Comparison of ENCODE assay signal across 1 cellular context in the genomic region with DNA sequence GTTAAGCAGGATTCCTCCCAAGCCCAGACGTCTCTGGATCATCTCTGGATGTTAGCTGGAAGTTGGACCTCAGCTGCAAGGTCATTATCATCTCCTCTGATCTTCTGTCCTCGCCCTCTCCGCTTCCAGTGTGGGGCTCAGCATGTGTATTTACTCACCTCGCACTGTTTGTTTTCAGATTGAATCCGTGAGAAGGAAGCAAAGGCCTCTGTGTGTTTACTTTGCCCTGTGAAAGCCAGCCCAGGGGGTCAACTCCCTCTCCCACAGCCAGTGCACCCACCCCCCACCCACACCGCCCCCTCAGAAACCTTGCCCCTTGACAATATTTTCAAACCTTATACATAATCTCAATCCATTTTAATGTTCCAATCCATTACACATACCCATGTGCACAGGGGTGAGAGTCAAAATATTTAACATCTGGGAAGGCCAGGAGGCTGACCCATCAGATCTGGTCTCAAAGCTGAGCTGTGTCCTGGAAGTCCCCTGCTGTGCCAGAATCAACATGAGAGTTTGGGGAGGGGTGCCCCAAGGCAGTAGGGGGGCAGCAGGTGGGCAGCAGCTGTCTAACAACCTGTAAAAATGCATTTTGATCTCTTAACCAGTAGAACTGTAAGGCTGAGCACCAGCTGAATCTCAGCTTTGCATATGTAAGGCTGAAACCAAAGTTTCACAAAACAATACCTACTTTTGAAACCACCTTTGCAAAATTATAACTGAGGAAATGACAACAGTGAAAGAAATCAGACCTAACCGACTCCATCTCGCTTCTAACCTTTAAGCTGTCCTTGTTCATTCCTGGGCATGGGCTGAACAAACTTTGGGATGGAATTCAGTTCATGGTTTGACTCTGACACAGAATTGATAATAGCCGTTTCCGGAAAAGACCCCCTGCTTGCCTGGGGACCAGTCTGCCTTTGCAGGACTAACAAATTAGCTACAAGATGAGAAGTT.
TF ChIP-seq lines count a peak whose summit lies in the region.

No MANE protein-coding gene starts in this region.

TF ChIP-seq in HepG2, 621 proteins besides CTCF, POLR2A, EP300 and RAD21 (continued from another document and continues in another):
- no peak for TF ChIP-seq PRDM15 (CRISPR knock-in tag; IDR thresholded peaks at IDR 0.05)
- peak; percentile 52; the same call in 1 of the 2 replicates for TF ChIP-seq ZFP1 (CRISPR knock-in tag; IDR thresholded peaks at IDR 0.05)
- TF ChIP-seq POLR2G (IDR thresholded peaks at IDR 0.05; ENCODE audit: low read depth, low read length): no peak
- peak; percentile 98 for TF ChIP-seq TBX2 (CRISPR knock-in tag; IDR thresholded peaks at IDR 0.05; ENCODE audit: borderline replicate concordance)
- no peak for TF ChIP-seq JUND (CRISPR knock-in tag; IDR thresholded peaks at IDR 0.05)
- no peak for TF ChIP-seq ZNF549 (CRISPR knock-in tag; IDR thresholded peaks at IDR 0.05)
- 0 out of 2 replicates have a peak, but pooled peaks have one; percentile 48 for TF ChIP-seq RARG (CRISPR knock-in tag; IDR thresholded peaks at IDR 0.05; ENCODE audit: low read depth)
- TF ChIP-seq SP4 (CRISPR knock-in tag; IDR thresholded peaks at IDR 0.05): no peak
- no peak for TF ChIP-seq ZNF550 (CRISPR knock-in tag; IDR thresholded peaks at IDR 0.05; ENCODE audit: borderline replicate concordance)
- TF ChIP-seq MIER2 (CRISPR knock-in tag; IDR thresholded peaks at IDR 0.05): peak; percentile 40; the same call in 1 of the 2 replicates
- no peak for TF ChIP-seq WIZ (CRISPR knock-in tag; IDR thresholded peaks at IDR 0.05)
- TF ChIP-seq, protein P1, sequence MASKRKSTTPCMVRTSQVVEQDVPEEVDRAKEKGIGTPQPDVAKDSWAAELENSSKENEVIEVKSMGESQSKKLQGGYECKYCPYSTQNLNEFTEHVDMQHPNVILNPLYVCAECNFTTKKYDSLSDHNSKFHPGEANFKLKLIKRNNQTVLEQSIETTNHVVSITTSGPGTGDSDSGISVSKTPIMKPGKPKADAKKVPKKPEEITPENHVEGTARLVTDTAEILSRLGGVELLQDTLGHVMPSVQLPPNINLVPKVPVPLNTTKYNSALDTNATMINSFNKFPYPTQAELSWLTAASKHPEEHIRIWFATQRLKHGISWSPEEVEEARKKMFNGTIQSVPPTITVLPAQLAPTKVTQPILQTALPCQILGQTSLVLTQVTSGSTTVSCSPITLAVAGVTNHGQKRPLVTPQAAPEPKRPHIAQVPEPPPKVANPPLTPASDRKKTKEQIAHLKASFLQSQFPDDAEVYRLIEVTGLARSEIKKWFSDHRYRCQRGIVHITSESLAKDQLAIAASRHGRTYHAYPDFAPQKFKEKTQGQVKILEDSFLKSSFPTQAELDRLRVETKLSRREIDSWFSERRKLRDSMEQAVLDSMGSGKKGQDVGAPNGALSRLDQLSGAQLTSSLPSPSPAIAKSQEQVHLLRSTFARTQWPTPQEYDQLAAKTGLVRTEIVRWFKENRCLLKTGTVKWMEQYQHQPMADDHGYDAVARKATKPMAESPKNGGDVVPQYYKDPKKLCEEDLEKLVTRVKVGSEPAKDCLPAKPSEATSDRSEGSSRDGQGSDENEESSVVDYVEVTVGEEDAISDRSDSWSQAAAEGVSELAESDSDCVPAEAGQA (IDR thresholded peaks at IDR 0.05; ENCODE audit: low read depth): no peak
- TF ChIP-seq, protein P1 (CRISPR knock-in tag; IDR thresholded peaks at IDR 0.05; ENCODE audit: borderline replicate concordance): no peak; the same call in 1 of the 2 replicates
- no peak for TF ChIP-seq FOXM1 (CRISPR knock-in tag; IDR thresholded peaks at IDR 0.05)
- TF ChIP-seq CBX5 (CRISPR knock-in tag; IDR thresholded peaks at IDR 0.05; ENCODE audit: borderline replicate concordance): peak; percentile 90; the same call in 1 of the 2 replicates
- TF ChIP-seq FOXA1 (IDR thresholded peaks at IDR 0.05): peak; percentile 87
- peak; percentile 99 for TF ChIP-seq FOXA1 (CRISPR knock-in tag; IDR thresholded peaks at IDR 0.05)
- TF ChIP-seq CBX1 (IDR thresholded peaks at IDR 0.05; ENCODE audit: low read depth): no peak
- no peak for TF ChIP-seq ZFP90 (CRISPR knock-in tag; IDR thresholded peaks at IDR 0.05; ENCODE audit: borderline replicate concordance)
- TF ChIP-seq STAT6 (CRISPR knock-in tag; IDR thresholded peaks at IDR 0.05; ENCODE audit: borderline replicate concordance): peak; percentile 56; the same call in 1 of the 2 replicates
- TF ChIP-seq, protein P2, sequence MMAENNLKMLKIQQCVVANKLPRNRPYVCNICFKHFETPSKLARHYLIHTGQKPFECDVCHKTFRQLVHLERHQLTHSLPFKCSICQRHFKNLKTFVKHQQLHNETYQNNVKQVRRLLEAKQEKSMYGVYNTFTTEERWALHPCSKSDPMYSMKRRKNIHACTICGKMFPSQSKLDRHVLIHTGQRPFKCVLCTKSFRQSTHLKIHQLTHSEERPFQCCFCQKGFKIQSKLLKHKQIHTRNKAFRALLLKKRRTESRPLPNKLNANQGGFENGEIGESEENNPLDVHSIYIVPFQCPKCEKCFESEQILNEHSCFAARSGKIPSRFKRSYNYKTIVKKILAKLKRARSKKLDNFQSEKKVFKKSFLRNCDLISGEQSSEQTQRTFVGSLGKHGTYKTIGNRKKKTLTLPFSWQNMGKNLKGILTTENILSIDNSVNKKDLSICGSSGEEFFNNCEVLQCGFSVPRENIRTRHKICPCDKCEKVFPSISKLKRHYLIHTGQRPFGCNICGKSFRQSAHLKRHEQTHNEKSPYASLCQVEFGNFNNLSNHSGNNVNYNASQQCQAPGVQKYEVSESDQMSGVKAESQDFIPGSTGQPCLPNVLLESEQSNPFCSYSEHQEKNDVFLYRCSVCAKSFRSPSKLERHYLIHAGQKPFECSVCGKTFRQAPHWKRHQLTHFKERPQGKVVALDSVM (CRISPR knock-in tag; IDR thresholded peaks at IDR 0.05): peak; percentile 38
- TF ChIP-seq ZNF12 (CRISPR knock-in tag; IDR thresholded peaks at IDR 0.05): peak; percentile 68; the same call in 1 of the 2 replicates
- no peak for TF ChIP-seq SUZ12 (IDR thresholded peaks at IDR 0.05; ENCODE audit: low read depth, low read length)
- TF ChIP-seq, protein P3, sequence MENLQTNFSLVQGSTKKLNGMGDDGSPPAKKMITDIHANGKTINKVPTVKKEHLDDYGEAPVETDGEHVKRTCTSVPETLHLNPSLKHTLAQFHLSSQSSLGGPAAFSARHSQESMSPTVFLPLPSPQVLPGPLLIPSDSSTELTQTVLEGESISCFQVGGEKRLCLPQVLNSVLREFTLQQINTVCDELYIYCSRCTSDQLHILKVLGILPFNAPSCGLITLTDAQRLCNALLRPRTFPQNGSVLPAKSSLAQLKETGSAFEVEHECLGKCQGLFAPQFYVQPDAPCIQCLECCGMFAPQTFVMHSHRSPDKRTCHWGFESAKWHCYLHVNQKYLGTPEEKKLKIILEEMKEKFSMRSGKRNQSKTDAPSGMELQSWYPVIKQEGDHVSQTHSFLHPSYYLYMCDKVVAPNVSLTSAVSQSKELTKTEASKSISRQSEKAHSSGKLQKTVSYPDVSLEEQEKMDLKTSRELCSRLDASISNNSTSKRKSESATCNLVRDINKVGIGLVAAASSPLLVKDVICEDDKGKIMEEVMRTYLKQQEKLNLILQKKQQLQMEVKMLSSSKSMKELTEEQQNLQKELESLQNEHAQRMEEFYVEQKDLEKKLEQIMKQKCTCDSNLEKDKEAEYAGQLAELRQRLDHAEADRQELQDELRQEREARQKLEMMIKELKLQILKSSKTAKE (CRISPR knock-in tag; IDR thresholded peaks at IDR 0.05; ENCODE audit: borderline replicate concordance): peak; percentile 96
- peak; percentile 67; the same call in 1 of the 2 replicates for TF ChIP-seq ZSCAN9 (CRISPR knock-in tag; IDR thresholded peaks at IDR 0.05; ENCODE audit: borderline replicate concordance)
- no peak for TF ChIP-seq ZNF841 (CRISPR knock-in tag; IDR thresholded peaks at IDR 0.05; ENCODE audit: borderline replicate concordance)
- TF ChIP-seq ZNF296 (CRISPR knock-in tag; conservative IDR thresholded peaks at IDR 0.05): no peak
- TF ChIP-seq GTF2F1 (IDR thresholded peaks at IDR 0.05; ENCODE audit: low read length): no peak
- TF ChIP-seq ZNF225 (CRISPR knock-in tag; IDR thresholded peaks at IDR 0.05): no peak
- TF ChIP-seq MED13 (CRISPR knock-in tag; IDR thresholded peaks at IDR 0.05): no peak
- TF ChIP-seq ZNF749 (CRISPR knock-in tag; IDR thresholded peaks at IDR 0.05; ENCODE audit: borderline replicate concordance): peak; percentile 38; the same call in 1 of the 2 replicates
- no peak for TF ChIP-seq HNRNPL (IDR thresholded peaks at IDR 0.05; ENCODE audit: low read depth, low read length)
- TF ChIP-seq CC2D1A (CRISPR knock-in tag; IDR thresholded peaks at IDR 0.05): no peak
- TF ChIP-seq HHEX (CRISPR knock-in tag; IDR thresholded peaks at IDR 0.05): peak; percentile 92
- peak; percentile 96 for TF ChIP-seq RXRB (CRISPR knock-in tag; IDR thresholded peaks at IDR 0.05; ENCODE audit: borderline replicate concordance)
- 0 out of 2 replicates have a peak, but pooled peaks have one; percentile 43 for TF ChIP-seq ZNF205 (CRISPR knock-in tag; IDR thresholded peaks at IDR 0.05)
- peak; percentile 45 for TF ChIP-seq PHF8 (CRISPR knock-in tag; IDR thresholded peaks at IDR 0.05)
- TF ChIP-seq NCOA2 (CRISPR knock-in tag; IDR thresholded peaks at IDR 0.05): peak; percentile 89
